Comparison of ENCODE assay signal across 8 cellular contexts in the genomic region with DNA sequence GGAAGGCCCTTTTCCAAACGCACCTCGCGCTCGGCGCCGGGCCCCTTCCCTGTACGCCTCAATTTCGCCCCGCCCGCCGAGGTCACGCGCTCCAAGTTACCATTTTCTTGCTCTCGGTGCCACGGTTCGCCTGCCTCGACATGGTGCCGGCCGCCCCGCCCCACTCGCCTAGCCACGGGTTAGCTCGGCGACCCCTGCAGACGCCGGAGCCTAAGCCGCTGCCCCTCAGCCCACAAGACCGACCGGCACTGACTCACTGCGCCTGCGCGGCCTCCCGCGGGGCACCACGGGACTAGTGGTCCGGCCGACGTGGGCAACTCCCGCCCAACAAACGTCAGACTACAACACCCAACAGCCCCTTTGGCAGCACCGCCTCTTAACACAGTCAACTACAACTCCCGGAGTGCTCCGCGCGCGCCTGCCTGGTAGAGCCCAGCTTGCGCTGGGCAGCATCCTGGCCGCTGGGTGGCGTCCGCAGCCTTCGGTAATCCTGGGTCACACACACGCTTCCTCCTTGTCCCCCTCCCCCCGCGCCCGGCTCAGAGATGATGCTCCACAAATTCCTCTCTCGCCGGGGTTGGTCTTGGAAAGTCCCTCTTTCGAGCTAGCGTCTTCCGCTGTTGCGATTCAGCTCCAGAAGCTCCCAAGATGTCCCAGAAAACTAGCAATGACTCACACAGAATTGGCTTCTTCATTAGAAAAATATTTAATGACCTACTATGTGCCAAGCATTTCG. TPM values are rescaled to one million over a fixed set of nuclear protein-coding genes. Genes with fewer than 3 reads are reported as not detected.
DNase-seq lines count a peak whose midpoint lies in the region; ATAC-seq and TF ChIP-seq lines count a peak whose summit lies in the region.

A gene (minus strand): TSS at position 250 of the 736 bp plus-strand sequence. CDS start 108 bp downstream, at position 142.

- no peaks in the 10 kb centered on the region for H3K27me3 ChIP-seq in Peyer's patch
- H3K27me3 ChIP-seq in muscle layer of duodenum (ENCODE audit: low read depth, low read length) = no peaks in the 10 kb centered on the region

- TF ChIP-seq POLR2A in Peyer's patch (IDR thresholded peaks at IDR 0.05) = peak; percentile 72 to 76

- H3K27ac ChIP-seq in KOPT-K1 (ENCODE audit: low read depth, low read length, poor library complexity, severe bottlenecking) (peak within 1 kb of the TSS; percentile 72), Peyer's patch (peak within 1 kb of the TSS; percentile 88 to 92 (median 88)), muscle layer of duodenum (ENCODE audit: low read length) (peak within 1 kb of the TSS; percentile 93)

- H3K36me3 ChIP-seq in KOPT-K1 (ENCODE audit: insufficient read depth, low read length) (peaks cover 9% of the 10 kb centered on the region; the same call in 1 of the 2 replicates), Peyer's patch (no peaks in the 10 kb centered on the region), muscle layer of duodenum (ENCODE audit: control insufficient read depth in 1 of 2, insufficient read depth in 2 of 2, low read length in 2 of 2) (peaks cover 0 to 12% of the 10 kb centered on the region in 2 donors)

- H3K4me3 ChIP-seq in Peyer's patch = peak within 1 kb of the TSS; percentile 70 to 91 (median 82)
- H3K4me3 ChIP-seq in muscle layer of duodenum (ENCODE audit: low read depth in 1 of 2, low read length in 2 of 2) = peak within 1 kb of the TSS; percentile 86 to 97

- peaks cover 4 to 38% (median 28%) of the 10 kb centered on the region in 4 donors for H3K4me1 ChIP-seq in Peyer's patch
- peaks cover 18 to 37% of the 10 kb centered on the region in 2 donors for H3K4me1 ChIP-seq in muscle layer of duodenum (ENCODE audit: control insufficient read depth in 1 of 2, insufficient read depth in 2 of 2, low read length in 2 of 2)

- ATAC-seq in GM21786 (IDR thresholded peaks at IDR 0.05; ENCODE audit: unreplicated experiment) (peak; percentile 85), esophagus mucosa (peak; percentile 94)

- peak; percentile 92 to 99 (median 98) for TF ChIP-seq CTCF in Peyer's patch (IDR thresholded peaks at IDR 0.05)

- DNase-seq in Daoy (ENCODE audit: low read depth) = peak; percentile 100
- peak; percentile 100 for DNase-seq in Peyer's patch
- peak; percentile 99 to 100 for DNase-seq in activated T-cell treated with anti-CD3 and anti-CD28 coated beads, Interleukin-2, amount 50 U/mL, for 48 hours
- DNase-seq in stimulated activated CD8-positive, alpha-beta memory T cell treated with anti-CD3 and anti-CD28 coated beads, Interleukin-7, amount 100 ng/mL, for 4 hours (ENCODE audit: low read depth in 2 of 2) = peak; percentile 99

- H3K9me3 ChIP-seq in KOPT-K1 (ENCODE audit: insufficient read depth, low read length, poor library complexity, severe bottlenecking) = no peaks in the 10 kb centered on the region
- H3K9me3 ChIP-seq in Peyer's patch = no peaks in the 10 kb centered on the region
- no peaks in the 10 kb centered on the region for H3K9me3 ChIP-seq in muscle layer of duodenum (ENCODE audit: control insufficient read depth in 1 of 2, low read length in 2 of 2)

RNA-seq across cellular contexts. Expression of the gene that starts here (rescaled TPM):
- total RNA-seq in Daoy (2014; rRNA removed; shearing (Covaris generic)) = 129 and 141 TPM in 2 replicates
- 100 to 1,000 TPM in 1 of 4 donors, 10 to 100 TPM in 3; 56.2 to 113 (median 73.7) TPM for total RNA-seq in Peyer's patch
- 65.0 TPM for total RNA-seq in esophagus mucosa

Comparison
In these comparisons a context has a peak if more than half of its experiments do, and no peak if none do; other contexts are left out.
1. Peak in every context shown above with its lines: DNase-seq, ATAC-seq, H3K4me3 ChIP-seq and H3K27ac ChIP-seq.